14 cellular contexts compared by ENCODE assay signal in the genomic region with DNA sequence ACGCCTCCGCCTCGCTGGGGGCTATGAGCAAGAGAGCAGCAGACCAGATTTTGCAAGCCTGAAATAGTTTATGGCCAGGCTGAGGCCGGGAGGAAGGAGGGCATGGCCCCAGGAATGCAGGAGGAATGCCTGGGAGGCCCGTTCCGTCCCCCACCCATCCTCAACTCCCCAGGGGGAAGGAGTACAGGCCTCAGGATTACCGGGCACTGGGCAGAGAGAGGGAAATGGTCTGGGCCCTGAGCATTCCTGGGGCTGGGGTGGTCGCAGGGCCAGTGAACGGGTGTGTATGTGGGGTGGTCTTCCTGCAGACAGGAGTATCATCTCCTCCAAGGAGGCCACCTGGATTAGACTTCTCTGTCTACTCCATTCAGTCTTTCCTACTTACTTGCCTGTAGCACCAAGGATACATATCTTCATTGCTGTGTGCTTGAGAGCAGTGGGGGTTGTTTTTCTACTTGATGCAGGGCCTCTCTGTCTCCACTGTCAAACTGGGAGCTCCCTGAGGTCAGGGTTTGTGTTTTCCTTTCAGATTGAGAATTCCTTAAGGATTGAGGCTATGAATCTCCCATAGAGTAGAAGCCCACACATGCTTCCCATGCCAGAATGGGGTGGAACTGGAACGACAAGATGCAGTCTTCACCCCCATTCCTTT.
DNase-seq lines count a peak whose midpoint lies in the region; ATAC-seq and TF ChIP-seq lines count a peak whose summit lies in the region.
"Had no signal": no experiment of that assay in that cellular context is flagged by ENCODE, and none has a peak within 500 bp of the region (broad histone marks: within the 10 kb centered on the region; RNA-seq: fewer than 3 reads in every experiment).

No MANE protein-coding gene starts in this region.

- peak; percentile 64 for DNase-seq in AG09309 (ENCODE audit: low read depth)
- DNase-seq in HuH-7 (ENCODE audit: low spot score): peak; percentile 55
- peak; percentile 91 for DNase-seq in choroid plexus epithelial cell (ENCODE audit: low read depth)
- peak; percentile 40 for DNase-seq in mucosa of gallbladder (ENCODE audit: low spot score)
- no peak for DNase-seq in NCI-H1417 treated with DMSO at 0.1 percent for 48 hours (lab: John Stamatoyannopoulos, UW)
- DNase-seq in colonic mucosa: no peak
- DNase-seq: left ventricle myocardium inferior, NCI-H446, substantia nigra had no signal

- H3K9ac ChIP-seq in colonic mucosa (ENCODE audit: low read depth in 2 of 2, low read length in 2 of 2): no peak overlapping the region
- H3K9ac ChIP-seq: BLaER1 treated with 17β-estradiol and CSF1 and Interleukin-3, amounts not matched to agents 10 nM and 100 nM had no signal

- no peak overlapping the region for H3K27ac ChIP-seq in colonic mucosa
- H3K27ac ChIP-seq: BLaER1 treated with 17β-estradiol and CSF1 and Interleukin-3, amounts not matched to agents 10 nM and 100 nM; left ventricle myocardium inferior; RWPE1 had no signal

- H3K9me3 ChIP-seq in colonic mucosa: no peaks in the 10 kb centered on the region
- H3K9me3 ChIP-seq: BLaER1 treated with 17β-estradiol and CSF1 and Interleukin-3, amounts not matched to agents 10 nM and 100 nM; left ventricle myocardium inferior had no signal

- H3K36me3 ChIP-seq in colonic mucosa: no peaks in the 10 kb centered on the region
- H3K36me3 ChIP-seq: BLaER1 treated with 17β-estradiol and CSF1 and Interleukin-3, amounts not matched to agents 10 nM and 100 nM; left ventricle myocardium inferior had no signal

- intact Hi-C loops in colonic mucosa (cut with DNase I): no loop called here

- H3K4me3 ChIP-seq in AG09309 (ENCODE audit: control insufficient read depth, low read depth, low read length) (no peak overlapping the region), choroid plexus epithelial cell (ENCODE audit: low read depth, low read length) (no peak overlapping the region), colonic mucosa (no peak overlapping the region)
- H3K4me3 ChIP-seq: BLaER1 treated with 17β-estradiol and CSF1 and Interleukin-3, amounts not matched to agents 10 nM and 100 nM; left ventricle myocardium inferior had no signal

- TF ChIP-seq CTCF in AG09309 (IDR thresholded peaks at IDR 0.05; ENCODE audit: control insufficient read depth, insufficient read depth, low read depth, low read length, missing control alignments) (no peak), choroid plexus epithelial cell (conservative IDR thresholded peaks at IDR 0.05; ENCODE audit: low read depth, low read length) (no peak), colonic mucosa (IDR thresholded peaks at IDR 0.05) (no peak)

- ATAC-seq in GM18520 (IDR thresholded peaks at IDR 0.05; ENCODE audit: unreplicated experiment): no peak
- ATAC-seq in HG03045 (IDR thresholded peaks at IDR 0.05; ENCODE audit: unreplicated experiment): no peak
- ATAC-seq: esophagus mucosa had no signal

- H3K4me1 ChIP-seq in colonic mucosa: no peaks in the 10 kb centered on the region
- H3K4me1 ChIP-seq: left ventricle myocardium inferior had no signal

- H3K27me3 ChIP-seq in colonic mucosa: no peaks in the 10 kb centered on the region
- H3K27me3 ChIP-seq: BLaER1 treated with 17β-estradiol and CSF1 and Interleukin-3, amounts not matched to agents 10 nM and 100 nM had no signal

Comparison
In these comparisons a context has a peak if more than half of its experiments do, and no peak if none do; other contexts are left out.
1. DNase-seq: peak in AG09309 (single experiment), HuH-7 (single experiment), choroid plexus epithelial cell (single experiment) and mucosa of gallbladder (single experiment); none in NCI-H1417 treated with DMSO at 0.1 percent for 48 hours (single experiment) and colonic mucosa (single experiment).